ENCODE assay signal across 7 cellular contexts in the genomic region with DNA sequence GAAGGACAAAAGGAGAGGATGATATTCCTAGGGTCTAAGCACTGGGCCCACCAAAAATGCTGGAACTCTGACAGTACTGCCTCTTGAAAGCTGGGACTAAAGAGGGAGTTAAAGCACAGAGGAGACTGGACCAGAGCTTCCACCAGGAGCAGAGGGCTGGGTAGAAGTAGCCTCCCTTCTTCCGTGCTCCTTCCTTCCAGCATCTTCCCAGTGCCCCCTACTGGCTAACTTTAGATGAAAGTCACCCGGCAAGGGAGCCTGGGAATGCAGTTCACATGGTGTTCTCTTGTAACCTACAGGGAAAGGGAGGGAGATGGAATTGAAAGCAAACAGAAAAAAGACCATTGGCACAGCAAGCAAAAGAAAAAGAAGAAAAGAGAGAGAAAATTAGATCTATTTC.
DNase-seq lines count a peak whose midpoint lies in the region; ATAC-seq and FAIRE-seq lines count a peak whose summit lies in the region.

No MANE protein-coding gene starts in this region.

- no peaks in the 10 kb centered on the region for H3K9me3 Mint-ChIP-seq in activated naive CD8-positive, alpha-beta T cell treated with anti-CD3 and anti-CD28 coated beads, Interleukin-2, amount 50 U/mL, for 24 hours
- H3K9me3 Mint-ChIP-seq in stimulated activated memory B cell treated with anti-CD40 and anti-IgM and Interleukin-4, amounts not matched to agents 10 μg/mL and 1 μg/mL and 100 μg/mL, for 72 hours = no peaks in the 10 kb centered on the region

- no peaks in the 10 kb centered on the region for H3K4me1 Mint-ChIP-seq in activated naive CD8-positive, alpha-beta T cell treated with anti-CD3 and anti-CD28 coated beads, Interleukin-2, amount 50 U/mL, for 24 hours
- H3K4me1 Mint-ChIP-seq in stimulated activated memory B cell treated with anti-CD40 and anti-IgM and Interleukin-4, amounts not matched to agents 10 μg/mL and 1 μg/mL and 100 μg/mL, for 72 hours = no peaks in the 10 kb centered on the region

- H3K4me3 Mint-ChIP-seq in activated naive CD8-positive, alpha-beta T cell treated with anti-CD3 and anti-CD28 coated beads, Interleukin-2, amount 50 U/mL, for 24 hours = no peak overlapping the region
- no peak overlapping the region for H3K4me3 Mint-ChIP-seq in stimulated activated memory B cell treated with anti-CD40 and anti-IgM and Interleukin-4, amounts not matched to agents 10 μg/mL and 1 μg/mL and 100 μg/mL, for 72 hours

- peak; percentile 84 for DNase-seq in EL
- DNase-seq in Kasumi-1 (lab: John Stamatoyannopoulos, UW) = peak; percentile 39 to 50
- DNase-seq in activated naive CD8-positive, alpha-beta T cell treated with anti-CD3 and anti-CD28 coated beads, Interleukin-2, amount 50 U/mL, for 24 hours = peak; percentile 1
- DNase-seq in iPS DF 19.7 (ENCODE audit: low read depth, low spot score) = peak; percentile 54
- DNase-seq in urothelium cell line (ENCODE audit: low spot score) = peak; percentile 60

- peak; percentile 68 for ATAC-seq in GM19463 (IDR thresholded peaks at IDR 0.05; ENCODE audit: unreplicated experiment)
- no peak for ATAC-seq in activated naive CD8-positive, alpha-beta T cell treated with anti-CD3 and anti-CD28 coated beads, Interleukin-2, amount 50 U/mL, for 24 hours
- ATAC-seq in stimulated activated memory B cell treated with anti-CD40 and anti-IgM and Interleukin-4, amounts not matched to agents 10 μg/mL and 1 μg/mL and 100 μg/mL, for 72 hours = no peak

- FAIRE-seq in urothelium cell line (lab: Jason Lieb, UNC) = no peak

- peaks cover 1% of the 10 kb centered on the region for H3K27me3 Mint-ChIP-seq in activated naive CD8-positive, alpha-beta T cell treated with anti-CD3 and anti-CD28 coated beads, Interleukin-2, amount 50 U/mL, for 24 hours
- H3K27me3 Mint-ChIP-seq in stimulated activated memory B cell treated with anti-CD40 and anti-IgM and Interleukin-4, amounts not matched to agents 10 μg/mL and 1 μg/mL and 100 μg/mL, for 72 hours = no peaks in the 10 kb centered on the region

- no peaks in the 10 kb centered on the region for H3K36me3 Mint-ChIP-seq in activated naive CD8-positive, alpha-beta T cell treated with anti-CD3 and anti-CD28 coated beads, Interleukin-2, amount 50 U/mL, for 24 hours (ENCODE audit: low read depth)
- H3K36me3 Mint-ChIP-seq in stimulated activated memory B cell treated with anti-CD40 and anti-IgM and Interleukin-4, amounts not matched to agents 10 μg/mL and 1 μg/mL and 100 μg/mL, for 72 hours = no peaks in the 10 kb centered on the region

- no peak overlapping the region for H3K27ac Mint-ChIP-seq in activated naive CD8-positive, alpha-beta T cell treated with anti-CD3 and anti-CD28 coated beads, Interleukin-2, amount 50 U/mL, for 24 hours
- H3K27ac Mint-ChIP-seq in stimulated activated memory B cell treated with anti-CD40 and anti-IgM and Interleukin-4, amounts not matched to agents 10 μg/mL and 1 μg/mL and 100 μg/mL, for 72 hours = no peak overlapping the region

Comparison
In these comparisons a context has a peak if more than half of its experiments do, and no peak if none do; other contexts are left out.
1. DNase-seq: peak in every context shown above with its lines; median percentile 84 in EL; 60 in urothelium cell line; 54 in iPS DF 19.7; 44 in Kasumi-1; 1 in activated naive CD8-positive, alpha-beta T cell treated with anti-CD3 and anti-CD28 coated beads, Interleukin-2, amount 50 U/mL, for 24 hours.